Comparison of ENCODE assay signal across 18 cellular contexts in genomic region chr6:22925304-22925835, GRCh38.
DNase-seq lines count a peak whose midpoint lies in the region; ATAC-seq and TF ChIP-seq lines count a peak whose summit lies in the region.
"Had no signal": no experiment of that assay in that cellular context is flagged by ENCODE, and none has a peak within 500 bp of the region (broad histone marks: within the 10 kb centered on the region; RNA-seq: fewer than 3 reads in every experiment).

No MANE protein-coding gene starts in this region.

- H2BK5ac ChIP-seq in neuronal stem cell (ENCODE audit: low read length): no peak overlapping the region

- no peak overlapping the region for H3K4me3 Mint-ChIP-seq in activated naive CD8-positive, alpha-beta T cell treated with anti-CD3 and anti-CD28 coated beads, Interleukin-2, amount 50 U/mL, for 24 hours
- H3K4me3 Mint-ChIP-seq: CD8-positive, alpha-beta memory T cell had no signal

- H3K18ac ChIP-seq in neuronal stem cell (ENCODE audit: low read length): no peak overlapping the region

- no peak overlapping the region for H3K4me3 ChIP-seq in left ventricle myocardium inferior
- no peak overlapping the region for H3K4me3 ChIP-seq in neuronal stem cell (ENCODE audit: low read length in 2 of 2)
- H3K4me3 ChIP-seq: A549; BLaER1 treated with 17β-estradiol and CSF1 and Interleukin-3, amounts not matched to agents 10 nM and 100 nM; GM12878 had no signal

- no peaks in the 10 kb centered on the region for H3K9me3 ChIP-seq in left ventricle myocardium inferior (replicated peaks)
- no peaks in the 10 kb centered on the region for H3K9me3 ChIP-seq in neuronal stem cell (replicated peaks in 1 of 2; ENCODE audit: control insufficient read depth in 2 of 2, insufficient read depth in 1 of 2, low read depth in 1 of 2, low read length in 2 of 2)
- H3K9me3 ChIP-seq: A549; BLaER1 treated with 17β-estradiol and CSF1 and Interleukin-3, amounts not matched to agents 10 nM and 100 nM had no signal

- H2AFZ ChIP-seq in neuronal stem cell (ENCODE audit: low read length): peak overlapping the region; percentile 54

- no peaks in the 10 kb centered on the region for H3K9me3 Mint-ChIP-seq in activated naive CD8-positive, alpha-beta T cell treated with anti-CD3 and anti-CD28 coated beads, Interleukin-2, amount 50 U/mL, for 24 hours

- H3K27ac ChIP-seq in left ventricle myocardium inferior (replicated peaks) (peak overlapping the region; percentile 70), neuronal stem cell (replicated peaks; ENCODE audit: low read length) (no peak overlapping the region)
- H3K27ac ChIP-seq: A549; BLaER1 treated with 17β-estradiol and CSF1 and Interleukin-3, amounts not matched to agents 10 nM and 100 nM; RWPE1 had no signal

- intact Hi-C loops in left ventricle myocardium inferior (cut with micrococcal nuclease) (no loop called here), left cardiac atrium (cut with DNase I) (no loop called here)

- no peaks in the 10 kb centered on the region for H3K36me3 Mint-ChIP-seq in activated naive CD8-positive, alpha-beta T cell treated with anti-CD3 and anti-CD28 coated beads, Interleukin-2, amount 50 U/mL, for 24 hours (ENCODE audit: low read depth)
- H3K36me3 Mint-ChIP-seq: CD8-positive, alpha-beta memory T cell had no signal

- H3K14ac ChIP-seq in neuronal stem cell (ENCODE audit: low read length): no peak overlapping the region

- no peak overlapping the region for H4K8ac ChIP-seq in neuronal stem cell (ENCODE audit: low read depth, low read length)

- no peak overlapping the region for H3K4me2 ChIP-seq in neuronal stem cell (ENCODE audit: insufficient read depth, low read length, poor library complexity, severe bottlenecking)
- H3K4me2 ChIP-seq: A549; BLaER1 treated with 17β-estradiol and CSF1 and Interleukin-3, amounts not matched to agents 10 nM and 100 nM had no signal

- no peak overlapping the region for H3K23ac ChIP-seq in neuronal stem cell (ENCODE audit: low read depth, low read length, poor library complexity)

- no peak for TF ChIP-seq CTCF in left ventricle myocardium inferior (IDR thresholded peaks at IDR 0.05; ENCODE audit: borderline replicate concordance)

- no CpG with 5 or more reads among the region's 2 CpGs for WGBS in neuronal stem cell (ENCODE audit: extremely low coverage in 2 of 2, insufficient read length in 2 of 2, insufficient replicate concordance in 1 of 2), 2 donors

- DNase-seq in left ventricle myocardium inferior (no peak), left cardiac atrium (no peak), foreskin melanocyte (peak; percentile 48), neuronal stem cell (ENCODE audit: low spot score) (no peak)
- DNase-seq in activated naive CD8-positive, alpha-beta T cell treated with anti-CD3 and anti-CD28 coated beads, Interleukin-2, amount 50 U/mL, for 24 hours: no peak
- DNase-seq: CD8-positive, alpha-beta memory T cell; DND-41; KBM-7; MV-4-11; NCI-H1417; NCI-H2029 treated with DMSO at 0.1 percent for 48 hours; NCI-H748 treated with DMSO at 0.1 percent for 48 hours had no signal

- no peak overlapping the region for H4K91ac ChIP-seq in neuronal stem cell (ENCODE audit: low read depth, low read length, poor library complexity)

- H3K4ac ChIP-seq in neuronal stem cell (ENCODE audit: low read length): no peak overlapping the region

- H3K4me1 ChIP-seq in left ventricle myocardium inferior: peaks cover 50% of the 10 kb centered on the region
- peaks cover 0 to 45% of the 10 kb centered on the region in 2 donors for H3K4me1 ChIP-seq in neuronal stem cell (ENCODE audit: control insufficient read depth in 2 of 2, insufficient read depth in 1 of 2, low read depth in 1 of 2, low read length in 2 of 2)
- H3K4me1 ChIP-seq: A549 had no signal

- H3K79me1 ChIP-seq in neuronal stem cell (ENCODE audit: low read depth, low read length): no peaks in the 10 kb centered on the region

- ATAC-seq in left cardiac atrium (no peak), GM18861 (IDR thresholded peaks at IDR 0.05; ENCODE audit: unreplicated experiment) (no peak), HG02588 (IDR thresholded peaks at IDR 0.05; ENCODE audit: unreplicated experiment) (no peak)
- no peak for ATAC-seq in activated naive CD8-positive, alpha-beta T cell treated with anti-CD3 and anti-CD28 coated beads, Interleukin-2, amount 50 U/mL, for 24 hours
- ATAC-seq: A549, GM12878 had no signal

- H2AK5ac ChIP-seq in neuronal stem cell (ENCODE audit: low read depth, low read length): no peak overlapping the region

- no peak overlapping the region for H3K9ac ChIP-seq in neuronal stem cell (ENCODE audit: low read depth, low read length, poor library complexity)
- H3K9ac ChIP-seq: BLaER1 treated with 17β-estradiol and CSF1 and Interleukin-3, amounts not matched to agents 10 nM and 100 nM had no signal

- no peaks in the 10 kb centered on the region for H3K27me3 Mint-ChIP-seq in activated naive CD8-positive, alpha-beta T cell treated with anti-CD3 and anti-CD28 coated beads, Interleukin-2, amount 50 U/mL, for 24 hours
- H3K27me3 Mint-ChIP-seq: CD8-positive, alpha-beta memory T cell had no signal

- H3K36me3 ChIP-seq in left ventricle myocardium inferior: no peaks in the 10 kb centered on the region
- H3K36me3 ChIP-seq in neuronal stem cell (replicated peaks in 1 of 2; ENCODE audit: control insufficient read depth in 2 of 2, insufficient read depth in 2 of 2, low read length in 2 of 2): no peaks in the 10 kb centered on the region
- H3K36me3 ChIP-seq: BLaER1 treated with 17β-estradiol and CSF1 and Interleukin-3, amounts not matched to agents 10 nM and 100 nM had no signal

- H3K27me3 ChIP-seq in left ventricle myocardium inferior (ENCODE audit: low read depth) (no peaks in the 10 kb centered on the region), neuronal stem cell (ENCODE audit: control insufficient read depth in 3 of 3, insufficient read depth in 3 of 3, low read depth in 1 of 3, low read length in 3 of 3) (no peaks in the 10 kb centered on the region)
- H3K27me3 ChIP-seq: BLaER1 treated with 17β-estradiol and CSF1 and Interleukin-3, amounts not matched to agents 10 nM and 100 nM had no signal

- no peak overlapping the region for H2BK12ac ChIP-seq in neuronal stem cell (ENCODE audit: low read length)

- H3K4me1 Mint-ChIP-seq in activated naive CD8-positive, alpha-beta T cell treated with anti-CD3 and anti-CD28 coated beads, Interleukin-2, amount 50 U/mL, for 24 hours: no peaks in the 10 kb centered on the region
- H3K4me1 Mint-ChIP-seq: CD8-positive, alpha-beta memory T cell had no signal

- H2BK120ac ChIP-seq in neuronal stem cell (ENCODE audit: low read depth, low read length): no peak overlapping the region

- no peak overlapping the region for H2BK15ac ChIP-seq in neuronal stem cell (ENCODE audit: low read length)

- H3K27ac Mint-ChIP-seq in activated naive CD8-positive, alpha-beta T cell treated with anti-CD3 and anti-CD28 coated beads, Interleukin-2, amount 50 U/mL, for 24 hours: no peak overlapping the region
- H3K27ac Mint-ChIP-seq: CD8-positive, alpha-beta memory T cell had no signal
